Comparison of ENCODE assay signal across 1 cellular context in the genomic region with DNA sequence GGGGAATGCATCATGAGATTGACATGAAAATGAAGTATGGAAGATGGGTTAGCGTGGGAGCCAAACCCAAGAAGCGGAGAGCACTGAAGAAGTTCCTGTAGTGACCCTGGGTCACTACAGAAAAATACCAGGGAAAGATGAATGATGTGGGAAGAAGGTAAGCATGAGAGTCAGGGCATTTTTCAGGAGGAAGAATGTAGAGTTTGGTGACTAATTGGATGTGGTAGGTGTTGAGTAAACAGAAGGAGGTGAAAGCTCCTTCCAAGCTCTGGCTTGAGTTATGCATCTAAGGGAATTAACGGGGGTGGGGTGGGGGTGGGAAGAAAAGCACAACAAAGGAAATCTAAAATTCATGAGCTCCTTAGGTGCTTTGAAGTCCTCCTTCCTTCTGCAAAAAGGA.
TF ChIP-seq lines count a peak whose summit lies in the region.

No MANE protein-coding gene starts in this region.

TF ChIP-seq in GM12878, 131 proteins besides CTCF, POLR2A, EP300 and RAD21:
- TF ChIP-seq, protein P1, sequence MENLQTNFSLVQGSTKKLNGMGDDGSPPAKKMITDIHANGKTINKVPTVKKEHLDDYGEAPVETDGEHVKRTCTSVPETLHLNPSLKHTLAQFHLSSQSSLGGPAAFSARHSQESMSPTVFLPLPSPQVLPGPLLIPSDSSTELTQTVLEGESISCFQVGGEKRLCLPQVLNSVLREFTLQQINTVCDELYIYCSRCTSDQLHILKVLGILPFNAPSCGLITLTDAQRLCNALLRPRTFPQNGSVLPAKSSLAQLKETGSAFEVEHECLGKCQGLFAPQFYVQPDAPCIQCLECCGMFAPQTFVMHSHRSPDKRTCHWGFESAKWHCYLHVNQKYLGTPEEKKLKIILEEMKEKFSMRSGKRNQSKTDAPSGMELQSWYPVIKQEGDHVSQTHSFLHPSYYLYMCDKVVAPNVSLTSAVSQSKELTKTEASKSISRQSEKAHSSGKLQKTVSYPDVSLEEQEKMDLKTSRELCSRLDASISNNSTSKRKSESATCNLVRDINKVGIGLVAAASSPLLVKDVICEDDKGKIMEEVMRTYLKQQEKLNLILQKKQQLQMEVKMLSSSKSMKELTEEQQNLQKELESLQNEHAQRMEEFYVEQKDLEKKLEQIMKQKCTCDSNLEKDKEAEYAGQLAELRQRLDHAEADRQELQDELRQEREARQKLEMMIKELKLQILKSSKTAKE (IDR thresholded peaks at IDR 0.05; ENCODE audit: low read depth, poor library complexity, severe bottlenecking) = no peak
- TF ChIP-seq FOXM1 (IDR thresholded peaks at IDR 0.05; ENCODE audit: low read depth, low read length) (no peak), YBX1 (IDR thresholded peaks at IDR 0.05) (no peak), BMI1 (IDR thresholded peaks at IDR 0.05; ENCODE audit: borderline replicate concordance) (no peak), HDAC6 (IDR thresholded peaks at IDR 0.05; ENCODE audit: unreplicated experiment) (no peak), RAD51 (IDR thresholded peaks at IDR 0.05) (no peak), TCF7 (IDR thresholded peaks at IDR 0.05; ENCODE audit: borderline replicate concordance) (no peak), SMC3 (IDR thresholded peaks at IDR 0.05; ENCODE audit: borderline replicate concordance, low read length) (no peak), NFXL1 (IDR thresholded peaks at IDR 0.05; ENCODE audit: borderline replicate concordance) (no peak), SUZ12 (IDR thresholded peaks at IDR 0.05; ENCODE audit: unreplicated experiment) (no peak), CHD1 (IDR thresholded peaks at IDR 0.05; ENCODE audit: low read depth, low read length) (no peak), RFX5 (IDR thresholded peaks at IDR 0.05; ENCODE audit: low read depth, low read length) (no peak), POLR2AphosphoS5 (IDR thresholded peaks at IDR 0.05; ENCODE audit: low read length) (no peak), ZBED1 (IDR thresholded peaks at IDR 0.05; ENCODE audit: borderline replicate concordance) (no peak), IRF4 (IDR thresholded peaks at IDR 0.05; ENCODE audit: low read depth, low read length) (no peak), SMAD1 (IDR thresholded peaks at IDR 0.05; ENCODE audit: low read depth, partially characterized antibody) (no peak), SMARCA5 (IDR thresholded peaks at IDR 0.05) (no peak), CHD2 (IDR thresholded peaks at IDR 0.05; ENCODE audit: borderline replicate concordance, low read depth, low read length) (no peak)
- TF ChIP-seq, protein P2, sequence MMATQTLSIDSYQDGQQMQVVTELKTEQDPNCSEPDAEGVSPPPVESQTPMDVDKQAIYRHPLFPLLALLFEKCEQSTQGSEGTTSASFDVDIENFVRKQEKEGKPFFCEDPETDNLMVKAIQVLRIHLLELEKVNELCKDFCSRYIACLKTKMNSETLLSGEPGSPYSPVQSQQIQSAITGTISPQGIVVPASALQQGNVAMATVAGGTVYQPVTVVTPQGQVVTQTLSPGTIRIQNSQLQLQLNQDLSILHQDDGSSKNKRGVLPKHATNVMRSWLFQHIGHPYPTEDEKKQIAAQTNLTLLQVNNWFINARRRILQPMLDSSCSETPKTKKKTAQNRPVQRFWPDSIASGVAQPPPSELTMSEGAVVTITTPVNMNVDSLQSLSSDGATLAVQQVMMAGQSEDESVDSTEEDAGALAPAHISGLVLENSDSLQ (IDR thresholded peaks at IDR 0.05) = no peak
